Comparison of ENCODE assay signal across 24 cellular contexts in the genomic region with DNA sequence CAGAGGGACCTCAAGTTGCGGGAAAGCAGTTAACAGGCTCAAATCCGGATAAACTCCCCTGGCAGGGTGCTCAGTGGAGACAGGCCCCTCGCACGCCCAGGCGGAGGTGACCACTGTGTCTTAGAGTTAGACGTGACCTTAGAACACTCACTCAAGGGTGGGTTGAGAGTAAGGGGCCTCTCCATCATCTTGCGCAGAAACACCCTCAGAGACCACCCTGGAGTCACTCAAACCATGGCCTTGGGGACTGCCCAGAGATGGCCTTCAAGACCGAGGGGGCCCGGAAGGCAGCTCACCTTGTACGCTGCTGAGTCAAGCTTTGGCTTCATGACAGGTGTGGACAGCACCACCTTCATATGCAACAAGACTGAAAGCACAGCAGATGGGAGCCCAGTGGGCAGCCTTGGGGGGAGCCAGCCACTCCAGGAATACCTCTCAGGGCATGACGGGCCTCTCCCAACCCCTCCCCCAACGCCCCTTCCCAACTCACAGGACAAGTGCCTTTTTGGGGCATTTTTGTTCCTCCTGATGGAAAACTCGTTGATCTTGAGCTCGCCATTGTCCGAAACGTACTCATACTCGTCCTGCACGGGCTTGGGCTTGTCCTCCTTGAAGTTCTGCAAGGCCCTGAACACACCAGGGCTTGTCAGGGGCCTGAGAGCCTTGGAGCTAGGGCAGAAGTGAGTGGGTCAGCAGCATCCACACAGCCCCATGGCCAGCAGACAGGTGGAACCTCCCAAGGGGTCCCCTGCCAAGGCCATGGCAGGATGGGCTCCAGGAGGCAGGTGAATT.
"Had no signal": no experiment of that assay in that cellular context is flagged by ENCODE, and none has a peak within 500 bp of the region (broad histone marks: within the 10 kb centered on the region; RNA-seq: fewer than 3 reads in every experiment).

No MANE protein-coding gene starts in this region.

- H3K36me3 ChIP-seq: ascending aorta, cardiac muscle cell, gastroesophageal sphincter, lower lobe of right lung, thoracic aorta, upper lobe of left lung had no signal

- H3K27me3 ChIP-seq: ascending aorta, cardiac muscle cell, gastroesophageal sphincter, hepatocyte, upper lobe of left lung had no signal

- H3K27ac ChIP-seq: ascending aorta, cardiac muscle cell, gastroesophageal sphincter, hepatocyte, lower lobe of right lung, skin epidermis, thoracic aorta, upper lobe of left lung, VCaP had no signal

- H3K4me3 ChIP-seq: ascending aorta, cardiac muscle cell, gastroesophageal sphincter, hepatocyte, lower lobe of right lung, skin epidermis, thoracic aorta, upper lobe of left lung had no signal

- H3K4me1 ChIP-seq: ascending aorta, gastroesophageal sphincter, lower lobe of right lung, upper lobe of left lung had no signal

- ATAC-seq: effector memory CD8-positive, alpha-beta T cell; gastroesophageal sphincter; lower lobe of right lung; natural killer cell treated with Interleukin-12 subunit alpha and Interleukin-12 subunit beta and Interleukin-15 and Interleukin-18, amount 100 ng/mL, for 72 hours; sciatic nerve; stimulated activated effector memory CD8-positive, alpha-beta T cell treated with anti-CD3 and anti-CD28 coated beads, Interleukin-12 subunit alpha, Interleukin-12 subunit beta, amount 100 ng/mL, for 72 hours had no signal

- H3K9me3 ChIP-seq: ascending aorta, lower lobe of right lung, thoracic aorta had no signal

- DNase-seq: activated CD4-positive, alpha-beta memory T cell treated with anti-CD3 and anti-CD28 coated beads for 36 hours; activated CD4-positive, alpha-beta T cell treated with anti-CD3 and anti-CD28 coated beads for 4 hours; activated naive CD4-positive, alpha-beta T cell treated with Interleukin-2 at 50 U/mL for 16 hours; activated T-cell treated with anti-CD3 and anti-CD28 coated beads, Interleukin-2, amount 50 U/mL, for 48 hours; cortex of kidney; effector memory CD8-positive, alpha-beta T cell; erythroblast; lower lobe of right lung; mesenchymal stem cell; retina; stimulated activated CD4-positive, alpha-beta T cell treated with anti-CD3 and anti-CD28 coated beads, Interleukin-4, amount 100 ng/mL, for 24 hours; SW 1271; T-helper 9 cell had no signal
